ENCODE assay signal across 23 cellular contexts in the genomic region with DNA sequence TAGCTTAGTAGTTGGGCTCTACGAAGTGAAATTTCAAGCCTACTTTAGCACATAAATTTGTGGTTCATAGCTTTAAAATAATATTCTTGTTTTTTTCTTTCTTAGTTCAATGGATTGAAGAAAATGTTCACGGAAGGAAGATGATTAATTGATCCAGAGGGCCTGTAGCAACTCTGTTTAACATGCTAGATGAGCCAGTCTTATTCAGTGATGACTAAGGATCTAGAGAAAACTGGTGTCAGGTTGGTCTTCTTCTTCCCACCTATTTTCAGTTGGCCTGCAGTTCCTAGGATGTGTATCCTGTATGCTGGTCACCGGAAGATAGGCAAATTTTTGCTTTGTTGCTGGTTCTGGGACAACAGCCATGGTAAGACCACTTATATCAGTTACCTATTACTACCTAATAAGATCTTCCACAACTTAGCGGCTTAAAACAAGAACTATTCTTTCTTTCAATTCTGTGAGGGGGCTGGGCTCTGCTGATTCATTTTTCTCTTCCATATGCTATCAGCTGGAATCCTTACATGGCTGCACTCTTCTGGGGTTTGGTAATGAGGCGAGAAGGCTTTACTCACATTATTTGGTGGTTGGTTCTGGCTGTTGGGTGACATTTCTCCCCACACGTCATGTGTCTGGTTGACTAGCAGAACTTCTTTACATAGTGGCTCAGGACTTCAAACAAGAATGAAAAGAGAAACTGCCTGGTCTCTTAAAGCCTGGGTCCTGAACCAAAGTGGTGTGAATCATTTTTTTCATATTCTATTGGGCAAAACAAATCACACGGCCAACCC.
DNase-seq lines count a peak whose midpoint lies in the region; ATAC-seq and TF ChIP-seq lines count a peak whose summit lies in the region.
"Had no signal": no experiment of that assay in that cellular context is flagged by ENCODE, and none has a peak within 500 bp of the region (broad histone marks: within the 10 kb centered on the region; RNA-seq: fewer than 3 reads in every experiment).

No MANE protein-coding gene starts in this region.

- H3F3A ChIP-seq in PC-3 (ENCODE audit: low read length, unreplicated experiment) (no peaks in the 10 kb centered on the region), GM23338 (replicated peaks; ENCODE audit: low read depth) (no peaks in the 10 kb centered on the region)

- no peaks in the 10 kb centered on the region for H3K9me2 ChIP-seq in PC-3 (replicated peaks; ENCODE audit: low read length)
- 0 out of 2 replicates have a peak, but pooled peaks cover 5% of the 10 kb centered on the region for H3K9me2 ChIP-seq in GM23338 (ENCODE audit: insufficient read depth)

- intact Hi-C loops in heart right ventricle (cut with DNase I) = loop anchor here in 1 of 10 donors (10.0 kb wide), 1 partner anchor 799 kb away; the partner anchor contains the start of gene PLK2
- intact Hi-C loops in left ventricle myocardium superior (cut with micrococcal nuclease) = no loop called here
- intact Hi-C loops in PC-3 (cut with micrococcal nuclease) = no loop called here

- POLR2A ChIA-PET in PC-3 (lab: Charles Lee; ENCODE audit: unreplicated experiment) = no interaction called here

- H3K79me2 ChIP-seq in PC-3 (ENCODE audit: low read length) (no peaks in the 10 kb centered on the region), GM23338 (replicated peaks; ENCODE audit: insufficient read depth) (no peaks in the 10 kb centered on the region)

- H3K27me3 ChIP-seq in heart right ventricle = no peaks in the 10 kb centered on the region
- H3K27me3 ChIP-seq in PC-3 (ENCODE audit: low read length) = no peaks in the 10 kb centered on the region
- no peaks in the 10 kb centered on the region for H3K27me3 ChIP-seq in GM23338 (ENCODE audit: insufficient read depth)
- H3K27me3 ChIP-seq: BE2C, MG63 had no signal

- TF ChIP-seq CTCF in heart right ventricle (IDR thresholded peaks at IDR 0.05) = no peak
- no peak for TF ChIP-seq CTCF in PC-3 (conservative IDR thresholded peaks at IDR 0.05; ENCODE audit: low read depth, low read length)
- no peak for TF ChIP-seq CTCF in epithelial cell of esophagus (IDR thresholded peaks at IDR 0.05; ENCODE audit: insufficient read depth, low read depth, low read length, missing control alignments)
- TF ChIP-seq CTCF in GM23338 (conservative IDR thresholded peaks at IDR 0.05; ENCODE audit: low read depth in 2 of 2) = no peak

- H3K36me3 ChIP-seq in heart right ventricle = no peaks in the 10 kb centered on the region
- no peaks in the 10 kb centered on the region for H3K36me3 ChIP-seq in PC-3 (ENCODE audit: low read depth, low read length)
- H3K36me3 ChIP-seq in GM23338 (ENCODE audit: insufficient read depth) = no peaks in the 10 kb centered on the region
- H3K36me3 ChIP-seq: BE2C, MG63 had no signal

- H2AFZ ChIP-seq in PC-3 (ENCODE audit: low read length) (no peak overlapping the region), GM23338 (no peak overlapping the region)

- peaks cover 7% of the 10 kb centered on the region; the same call in 2 of the 3 replicates for H3K4me1 Mint-ChIP-seq in GM23338
- no peaks in the 10 kb centered on the region for H3K4me1 Mint-ChIP-seq in activated naive CD8-positive, alpha-beta T cell treated with anti-CD3 and anti-CD28 coated beads, Interleukin-2, amount 50 U/mL, for 24 hours
- H3K4me1 Mint-ChIP-seq: CD14-positive monocyte had no signal

- CTCF ChIA-PET in PC-3 (lab: Charles Lee) = no interaction called here

- H3K9me3 ChIP-seq in heart right ventricle = no peaks in the 10 kb centered on the region
- no peaks in the 10 kb centered on the region for H3K9me3 ChIP-seq in PC-3 (ENCODE audit: low read length)
- H3K9me3 ChIP-seq: BE2C, MG63 had no signal

- H4K20me1 ChIP-seq in PC-3 (ENCODE audit: low read length) (no peaks in the 10 kb centered on the region), GM23338 (replicated peaks; ENCODE audit: insufficient read depth) (no peaks in the 10 kb centered on the region)

- H3K4me1 ChIP-seq in heart right ventricle (peaks cover 0 to 30% (median 3%) of the 10 kb centered on the region in 9 donors), PC-3 (ENCODE audit: insufficient read depth, low read length) (no peaks in the 10 kb centered on the region), GM23338 (ENCODE audit: insufficient read depth) (no peaks in the 10 kb centered on the region)
- H3K4me1 ChIP-seq: BE2C had no signal

- H3K27ac ChIP-seq in heart right ventricle (peak overlapping the region in 6 of 10 donors; percentile 65 to 89 (median 81)), PC-3 (ENCODE audit: low read length) (no peak overlapping the region), GM23338 (ENCODE audit: low read depth) (no peak overlapping the region)
- H3K27ac ChIP-seq: RWPE1, SK-N-MC had no signal

- 95 to 96% methylated on average over 7 of the region's 7 CpGs for WGBS in heart right ventricle, 2 donors

- no peak for DNase-seq in heart right ventricle
- no peak for DNase-seq in left ventricle myocardium superior
- peak; percentile 2 for DNase-seq in PC-3
- DNase-seq in epithelial cell of esophagus (ENCODE audit: low read depth) = peak; percentile 70
- DNase-seq in 8988T = no peak
- DNase-seq in GM23338 (ENCODE audit: low spot score) = no peak
- no peak for DNase-seq in activated naive CD8-positive, alpha-beta T cell treated with anti-CD3 and anti-CD28 coated beads, Interleukin-2, amount 50 U/mL, for 24 hours
- DNase-seq: ACHN, BE2C, Calu3, GDM1, H7, KG1, MG63, NCI-H446, NCI-H524 treated with DMSO at 0.1 percent for 48 hours, NCI-H82, SIG-M5 had no signal

- H3K27me3 Mint-ChIP-seq in GM23338 (ENCODE audit: insufficient read depth, low read depth, poor library complexity) = no peaks in the 10 kb centered on the region
- peaks cover 9% of the 10 kb centered on the region for H3K27me3 Mint-ChIP-seq in activated naive CD8-positive, alpha-beta T cell treated with anti-CD3 and anti-CD28 coated beads, Interleukin-2, amount 50 U/mL, for 24 hours

- no peaks in the 10 kb centered on the region for H3K36me3 Mint-ChIP-seq in GM23338 (ENCODE audit: low read depth)
- H3K36me3 Mint-ChIP-seq in activated naive CD8-positive, alpha-beta T cell treated with anti-CD3 and anti-CD28 coated beads, Interleukin-2, amount 50 U/mL, for 24 hours (ENCODE audit: low read depth) = no peaks in the 10 kb centered on the region
- H3K36me3 Mint-ChIP-seq: CD14-positive monocyte had no signal

- H3K27ac Mint-ChIP-seq in GM23338 = no peak overlapping the region
- no peak overlapping the region for H3K27ac Mint-ChIP-seq in activated naive CD8-positive, alpha-beta T cell treated with anti-CD3 and anti-CD28 coated beads, Interleukin-2, amount 50 U/mL, for 24 hours
- H3K27ac Mint-ChIP-seq: CD14-positive monocyte had no signal

- ATAC-seq in heart right ventricle = no peak
- no peak for ATAC-seq in left ventricle myocardium superior
- ATAC-seq in HG03432 (IDR thresholded peaks at IDR 0.05; ENCODE audit: unreplicated experiment) = peak; percentile 64
- no peak for ATAC-seq in PC-3
- no peak for ATAC-seq in GM23338
- ATAC-seq in activated naive CD8-positive, alpha-beta T cell treated with anti-CD3 and anti-CD28 coated beads, Interleukin-2, amount 50 U/mL, for 24 hours = no peak
- ATAC-seq: Panc1 had no signal

- H3K4me3 ChIP-seq in heart right ventricle (no peak overlapping the region), PC-3 (ENCODE audit: low read length) (no peak overlapping the region), epithelial cell of esophagus (ENCODE audit: low read length) (no peak overlapping the region), GM23338 (no peak overlapping the region)
- H3K4me3 ChIP-seq: MG63, SK-N-MC had no signal

- H3K9me3 Mint-ChIP-seq in GM23338 = no peaks in the 10 kb centered on the region
- no peaks in the 10 kb centered on the region for H3K9me3 Mint-ChIP-seq in activated naive CD8-positive, alpha-beta T cell treated with anti-CD3 and anti-CD28 coated beads, Interleukin-2, amount 50 U/mL, for 24 hours

- H3K4me2 ChIP-seq in PC-3 (ENCODE audit: low read length) = no peak overlapping the region
- H3K4me2 ChIP-seq in GM23338 = no peak overlapping the region

- H3K4me3 Mint-ChIP-seq in GM23338 = no peak overlapping the region
- no peak overlapping the region for H3K4me3 Mint-ChIP-seq in activated naive CD8-positive, alpha-beta T cell treated with anti-CD3 and anti-CD28 coated beads, Interleukin-2, amount 50 U/mL, for 24 hours
- H3K4me3 Mint-ChIP-seq: CD14-positive monocyte had no signal

- BruUV-seq in PC-3 (replicated peaks; lab: Mats Ljungman, UMichigan) = no TSS peak

- no peak overlapping the region for H3K9ac ChIP-seq in PC-3 (ENCODE audit: low read length)

TF ChIP-seq in GM23338, 12 proteins besides CTCF, POLR2A, EP300 and RAD21 (continues in another document):
- TF ChIP-seq POLR2AphosphoS5 (IDR thresholded peaks at IDR 0.05; ENCODE audit: low read depth) (no peak), CREB1 (CRISPR knock-in tag; IDR thresholded peaks at IDR 0.05; ENCODE audit: low read depth) (no peak), STAT1 (IDR thresholded peaks at IDR 0.05; ENCODE audit: unreplicated experiment) (no peak), ZNF114 (CRISPR knock-in tag; IDR thresholded peaks at IDR 0.05) (no peak), JUNB (IDR thresholded peaks at IDR 0.05; ENCODE audit: unreplicated experiment) (no peak)
- TF ChIP-seq, protein P1, sequence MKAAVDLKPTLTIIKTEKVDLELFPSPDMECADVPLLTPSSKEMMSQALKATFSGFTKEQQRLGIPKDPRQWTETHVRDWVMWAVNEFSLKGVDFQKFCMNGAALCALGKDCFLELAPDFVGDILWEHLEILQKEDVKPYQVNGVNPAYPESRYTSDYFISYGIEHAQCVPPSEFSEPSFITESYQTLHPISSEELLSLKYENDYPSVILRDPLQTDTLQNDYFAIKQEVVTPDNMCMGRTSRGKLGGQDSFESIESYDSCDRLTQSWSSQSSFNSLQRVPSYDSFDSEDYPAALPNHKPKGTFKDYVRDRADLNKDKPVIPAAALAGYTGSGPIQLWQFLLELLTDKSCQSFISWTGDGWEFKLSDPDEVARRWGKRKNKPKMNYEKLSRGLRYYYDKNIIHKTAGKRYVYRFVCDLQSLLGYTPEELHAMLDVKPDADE (IDR thresholded peaks at IDR 0.05) = no peak

Comparison
In these comparisons a context has a peak if more than half of its experiments do, and no peak if none do; other contexts are left out.
1. DNase-seq: peak in PC-3 (single experiment) and epithelial cell of esophagus (single experiment); none in heart right ventricle (0 of 2), left ventricle myocardium superior (single experiment), 8988T (single experiment), GM23338 (single experiment) and activated naive CD8-positive, alpha-beta T cell treated with anti-CD3 and anti-CD28 coated beads, Interleukin-2, amount 50 U/mL, for 24 hours (single experiment).
2. H3K27ac ChIP-seq: peak in heart right ventricle (6 of 10); none in PC-3 (single experiment) and GM23338 (single experiment).